Comparison of ENCODE assay signal across 8 cellular contexts in the genomic region with DNA sequence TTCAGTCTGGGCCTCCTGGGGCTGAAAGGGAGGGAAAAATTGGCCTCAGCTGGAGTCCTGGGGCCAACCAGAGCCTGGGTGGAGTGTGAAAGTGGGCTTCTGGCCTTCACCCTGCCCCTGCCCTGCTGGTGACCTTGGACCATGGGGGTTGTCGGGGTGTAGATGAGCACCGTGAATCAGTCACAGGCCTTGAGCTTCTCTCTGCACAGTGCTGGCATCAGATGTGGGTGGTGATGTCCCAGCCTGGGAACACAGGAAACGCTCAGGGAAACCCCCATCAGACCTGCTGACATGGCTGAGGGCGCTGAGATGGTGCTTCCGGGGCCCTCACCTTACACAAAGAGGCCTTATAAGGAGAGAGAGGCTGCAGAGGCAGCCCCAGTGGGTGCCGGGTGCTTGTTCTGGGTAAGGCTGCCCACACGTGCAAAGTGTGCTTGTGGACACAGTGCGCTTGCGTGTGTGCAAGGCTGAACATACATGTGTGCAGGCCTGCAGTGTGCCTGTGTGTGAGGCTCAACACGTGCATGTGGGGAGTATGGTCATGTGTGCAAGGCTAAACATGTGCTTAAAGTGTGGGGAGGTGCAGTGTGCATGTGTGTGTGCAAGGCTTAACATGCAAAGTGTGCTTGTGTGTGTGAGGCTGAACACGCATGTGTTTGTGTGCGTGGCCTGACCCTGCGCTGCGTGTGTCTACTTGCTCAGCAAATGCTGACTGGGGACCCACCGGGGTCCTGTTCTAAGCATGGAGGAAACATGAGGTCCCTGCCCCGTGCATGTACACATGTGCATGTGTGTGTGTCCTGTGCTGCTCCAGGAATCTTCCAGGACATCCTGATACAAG. TPM values are rescaled to one million over a fixed set of nuclear protein-coding genes. Genes with fewer than 3 reads are reported as not detected.
A peak's percentile ranks its signal among the peaks of the same experiment; 100 is the strongest.
DNase-seq lines count a peak whose midpoint lies in the region; ATAC-seq, FAIRE-seq and TF ChIP-seq lines count a peak whose summit lies in the region.

No MANE protein-coding gene starts in this region.

- peak overlapping the region; percentile 92 for H3K27ac Mint-ChIP-seq in dendritic cell treated with granulocyte-macrophage colony-stimulating factor and Interleukin-4, amounts not matched to agents 40 ng/mL and 50 ng/mL, for 4 days
- H3K27ac Mint-ChIP-seq in Caco-2 (ENCODE audit: unreplicated experiment), result no peak overlapping the region

- DNase-seq in activated CD4-positive, CD25-positive, alpha-beta regulatory T cell treated with anti-CD3 and anti-CD28 coated beads, Interleukin-2, amount 50 U/mL, for 72 hours, result peak; percentile 81
- DNase-seq in pancreas (no peak), urothelium cell line (ENCODE audit: low spot score) (no peak), Caco-2 (no peak), SJCRH30 (no peak)

- peak; percentile 80 for ATAC-seq in GM18867 (IDR thresholded peaks at IDR 0.05; ENCODE audit: unreplicated experiment)
- peak; percentile 76 for ATAC-seq in HG03045 (IDR thresholded peaks at IDR 0.05; ENCODE audit: unreplicated experiment)
- ATAC-seq in pancreas, result peak in 3 of 4 donors; percentile 4 to 46 (median 33)

- no peaks in the 10 kb centered on the region for H3K9me3 Mint-ChIP-seq in dendritic cell treated with granulocyte-macrophage colony-stimulating factor and Interleukin-4, amounts not matched to agents 40 ng/mL and 50 ng/mL, for 4 days
- no peaks in the 10 kb centered on the region for H3K9me3 Mint-ChIP-seq in Caco-2 (ENCODE audit: unreplicated experiment)

- peaks cover 90% of the 10 kb centered on the region for H3K4me1 Mint-ChIP-seq in dendritic cell treated with granulocyte-macrophage colony-stimulating factor and Interleukin-4, amounts not matched to agents 40 ng/mL and 50 ng/mL, for 4 days (ENCODE audit: low read depth)
- no peaks in the 10 kb centered on the region for H3K4me1 Mint-ChIP-seq in Caco-2 (ENCODE audit: low read depth, unreplicated experiment)

- FAIRE-seq in pancreas (lab: Jason Lieb, UNC) (no peak), urothelium cell line (lab: Jason Lieb, UNC) (peak; percentile 95)

- WGBS in pancreas, 2 donors, result 69 to 75% methylated on average over 16 of the region's 16 CpGs

- POLR2A ChIA-PET in Caco-2 (lab: Charles Lee), result no interaction called here

- H3K27ac ChIP-seq in pancreas (peak overlapping the region in 2 of 4 donors; percentile 12 to 48), SJCRH30 (no peak overlapping the region)

- BruUV-seq in Caco-2 (replicated peaks; lab: Mats Ljungman, UMichigan), result no TSS peak

- CTCF ChIA-PET in Caco-2 (lab: Charles Lee), result no interaction called here

- no peaks in the 10 kb centered on the region for H3K27me3 ChIP-seq in pancreas
- H3K27me3 ChIP-seq in Caco-2 (replicated peaks; ENCODE audit: control insufficient read depth, insufficient read depth, low read length), result no peaks in the 10 kb centered on the region
- H3K27me3 ChIP-seq in SJCRH30, result no peaks in the 10 kb centered on the region

- intact Hi-C loops in dendritic cell treated with granulocyte-macrophage colony-stimulating factor and Interleukin-4, amounts not matched to agents 40 ng/mL and 50 ng/mL, for 4 days (cut with micrococcal nuclease), result no loop called here
- intact Hi-C loops in pancreas (cut with DNase I) (no loop called here), Caco-2 (cut with micrococcal nuclease; ENCODE audit: unreplicated experiment) (no loop called here)

- H3K9me3 ChIP-seq in pancreas (no peaks in the 10 kb centered on the region), Caco-2 (no peaks in the 10 kb centered on the region), SJCRH30 (replicated peaks) (no peaks in the 10 kb centered on the region)

- H3K4me3 Mint-ChIP-seq in dendritic cell treated with granulocyte-macrophage colony-stimulating factor and Interleukin-4, amounts not matched to agents 40 ng/mL and 50 ng/mL, for 4 days, result peak overlapping the region; percentile 84
- no peak overlapping the region for H3K4me3 Mint-ChIP-seq in Caco-2 (ENCODE audit: unreplicated experiment)

- H3K36me3 ChIP-seq in pancreas (no peaks in the 10 kb centered on the region), Caco-2 (ENCODE audit: control insufficient read depth, insufficient read depth, low read length) (no peaks in the 10 kb centered on the region; the same call in 1 of the 2 replicates), SJCRH30 (no peaks in the 10 kb centered on the region; the same call in 1 of the 2 replicates)

- no peak for TF ChIP-seq CTCF in pancreas (IDR thresholded peaks at IDR 0.05)
- TF ChIP-seq CTCF in Caco-2 (IDR thresholded peaks at IDR 0.05; ENCODE audit: insufficient read depth in 1 of 2, low read depth in 1 of 2, low read length in 1 of 2, severe bottlenecking in 1 of 2, unreplicated experiment in 1 of 2), result no peak

- H3K4me1 ChIP-seq in pancreas (no peaks in the 10 kb centered on the region), Caco-2 (peaks cover 3% of the 10 kb centered on the region; the same call in 1 of the 2 replicates), SJCRH30 (no peaks in the 10 kb centered on the region)

- H3K36me3 Mint-ChIP-seq in dendritic cell treated with granulocyte-macrophage colony-stimulating factor and Interleukin-4, amounts not matched to agents 40 ng/mL and 50 ng/mL, for 4 days (ENCODE audit: low read depth), result peaks cover 96% of the 10 kb centered on the region
- H3K36me3 Mint-ChIP-seq in Caco-2 (ENCODE audit: insufficient read depth, unreplicated experiment), result peaks cover 83% of the 10 kb centered on the region

- H3K4me3 ChIP-seq in pancreas, result no peak overlapping the region
- H3K4me3 ChIP-seq in Caco-2 (ENCODE audit: low read depth, low read length), result no peak overlapping the region
- H3K4me3 ChIP-seq in SJCRH30, result no peak overlapping the region

- H3K27me3 Mint-ChIP-seq in dendritic cell treated with granulocyte-macrophage colony-stimulating factor and Interleukin-4, amounts not matched to agents 40 ng/mL and 50 ng/mL, for 4 days, result no peaks in the 10 kb centered on the region
- H3K27me3 Mint-ChIP-seq in Caco-2 (ENCODE audit: insufficient read depth, unreplicated experiment), result no peaks in the 10 kb centered on the region

RNA-seq across cellular contexts. Expression of a gene that starts 6.5 kb away (rescaled TPM):
- total RNA-seq in pancreas (10 to 100 TPM; 14.4 to 70.4 (median 29.6) TPM), Caco-2 (2022) (128 and 135 TPM in 2 replicates)
- 10 to 100 TPM; 50.3 to 59.6 TPM for polyA plus RNA-seq in pancreas
- total RNA-seq in SJCRH30 (2014; rRNA removed; shearing (Covaris generic)), result 40.9 and 42.2 TPM in 2 replicates

RNA-seq across cellular contexts. Expression of a gene that starts 27.4 kb away (rescaled TPM):
- total RNA-seq in pancreas (10 to 100 TPM; 27.8 to 53.7 (median 38.2) TPM), Caco-2 (2022) (180 and 191 TPM in 2 replicates)
- polyA plus RNA-seq in pancreas, result 10 to 100 TPM; 46.7 to 84.6 TPM
- total RNA-seq in SJCRH30 (2014; rRNA removed; shearing (Covaris generic)), result 72.8 and 76.8 TPM in 2 replicates

RNA-seq across cellular contexts. Expression of a gene that starts 27.7 kb away (rescaled TPM):
- total RNA-seq in pancreas, result 10 to 100 TPM; 26.8 to 44.7 (median 28.9) TPM
- 10 to 100 TPM; 65.7 to 71.7 TPM for polyA plus RNA-seq in pancreas
- 199 and 220 TPM in 2 replicates for total RNA-seq in Caco-2 (2022)
- 132 and 136 TPM in 2 replicates for total RNA-seq in SJCRH30 (2014; rRNA removed; shearing (Covaris generic))

RNA-seq across cellular contexts. Expression of a gene that starts 55.3 kb away (rescaled TPM):
- total RNA-seq in pancreas, result 10 to 100 TPM; 32.8 to 80.5 (median 54.7) TPM
- 10 to 100 TPM; 65.2 to 90.9 TPM for polyA plus RNA-seq in pancreas
- 190 and 201 TPM in 2 replicates for total RNA-seq in Caco-2 (2022)
- 130 and 132 TPM in 2 replicates for total RNA-seq in SJCRH30 (2014; rRNA removed; shearing (Covaris generic))

RNA-seq across cellular contexts. Expression of a gene that starts 57.6 kb away (rescaled TPM):
- total RNA-seq in pancreas (1 to 10 TPM; 1.4 to 3.6 (median 2.3) TPM), Caco-2 (2022) (59.6 TPM in 2 replicates)
- 1 to 10 TPM; 3.9 to 4.0 TPM for polyA plus RNA-seq in pancreas
- total RNA-seq in SJCRH30 (2014; rRNA removed; shearing (Covaris generic)), result 7.5 and 8.2 TPM in 2 replicates
